Comparison of ENCODE assay signal across 8 cellular contexts in the genomic region with DNA sequence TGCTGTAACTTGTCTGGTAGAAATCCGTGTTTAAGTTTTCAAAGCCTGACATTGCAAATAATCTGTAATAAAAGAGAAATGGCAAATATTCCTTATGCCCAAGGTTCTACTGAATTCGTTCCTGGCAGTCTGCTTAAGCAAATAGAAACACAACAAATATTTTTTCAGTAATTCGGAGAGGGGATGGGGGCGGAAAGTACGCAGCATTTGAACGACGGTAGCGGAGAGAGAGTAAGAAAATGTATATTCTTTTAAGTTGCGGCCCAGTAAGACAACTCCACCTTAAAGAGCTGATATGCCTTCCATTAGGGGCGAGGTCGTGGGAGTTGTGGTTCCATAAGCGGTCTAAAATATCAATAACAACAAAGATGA. TPM values are rescaled to one million over a fixed set of nuclear protein-coding genes. Genes with fewer than 3 reads are reported as not detected.
A peak's percentile ranks its signal among the peaks of the same experiment; 100 is the strongest.
DNase-seq lines count a peak whose midpoint lies in the region; ATAC-seq, FAIRE-seq and TF ChIP-seq lines count a peak whose summit lies in the region.

No MANE protein-coding gene starts in this region.

- H3K27me3 ChIP-seq in HepG2 (ENCODE audit: control insufficient read depth in 1 of 2, insufficient read depth in 2 of 2, low read length in 2 of 2) (peaks cover 0 to 3% of the 10 kb centered on the region in 2 experiments; a peak in 2 of 5 replicates), upper lobe of right lung (no peaks in the 10 kb centered on the region)

- no peaks in the 10 kb centered on the region for H4K20me1 ChIP-seq in HepG2 (ENCODE audit: insufficient read depth, low read length)

- no peak for TF ChIP-seq EP300 in HepG2 (IDR thresholded peaks at IDR 0.05; ENCODE audit: low read depth in 2 of 2, low read length in 2 of 2)
- TF ChIP-seq EP300 in HepG2 (CRISPR knock-in tag; IDR thresholded peaks at IDR 0.05; ENCODE audit: borderline replicate concordance), result no peak

- BruUV-seq in HepG2 (replicated peaks; lab: Mats Ljungman, UMichigan), result TSS peak; percentile 65

- peak overlapping the region; percentile 91 for H3K27ac Mint-ChIP-seq in activated naive CD4-positive, alpha-beta T cell treated with anti-CD3 and anti-CD28 coated beads, Interleukin-2, amount 50 U/mL, for 24 hours
- peak overlapping the region; percentile 91 for H3K27ac Mint-ChIP-seq in activated naive CD8-positive, alpha-beta T cell

- H3K4me3 Mint-ChIP-seq in activated naive CD4-positive, alpha-beta T cell treated with anti-CD3 and anti-CD28 coated beads, Interleukin-2, amount 50 U/mL, for 24 hours, result peak overlapping the region; percentile 100
- H3K4me3 Mint-ChIP-seq in activated naive CD8-positive, alpha-beta T cell, result peak overlapping the region; percentile 98

- FAIRE-seq in HepG2 (lab: Jason Lieb, UNC), result no peak

- TF ChIP-seq POLR2A in HepG2 (IDR thresholded peaks at IDR 0.05; ENCODE audit: insufficient read depth in 1 of 2, low read depth in 2 of 2, low read length in 2 of 2), result no peak

- CTCF ChIA-PET in HepG2 (lab: Yijun Ruan, JAX; ENCODE audit: low intra/inter-chr PET ratio, low total read pairs), result no interaction called here

- peak overlapping the region; percentile 58 for H2AFZ ChIP-seq in HepG2 (ENCODE audit: low read length)

- peaks cover 52% of the 10 kb centered on the region for H3K4me1 Mint-ChIP-seq in activated naive CD4-positive, alpha-beta T cell treated with anti-CD3 and anti-CD28 coated beads, Interleukin-2, amount 50 U/mL, for 24 hours
- H3K4me1 Mint-ChIP-seq in activated naive CD8-positive, alpha-beta T cell (ENCODE audit: low read depth), result peaks cover 54% of the 10 kb centered on the region

- H3K36me3 Mint-ChIP-seq in activated naive CD4-positive, alpha-beta T cell treated with anti-CD3 and anti-CD28 coated beads, Interleukin-2, amount 50 U/mL, for 24 hours, result peaks cover 8% of the 10 kb centered on the region
- H3K36me3 Mint-ChIP-seq in activated naive CD8-positive, alpha-beta T cell, result peaks cover 6% of the 10 kb centered on the region

- intact Hi-C loops in HepG2 (cut with micrococcal nuclease; ENCODE audit: unreplicated experiment) (no loop called here), upper lobe of right lung (cut with DNase I) (no loop called here)

- H3K36me3 ChIP-seq in HepG2 (replicated peaks in 1 of 2; ENCODE audit: control insufficient read depth in 1 of 2, insufficient read depth in 2 of 2, low read length in 2 of 2), result peaks cover 2 to 32% of the 10 kb centered on the region in 2 experiments; a peak in 4 of 5 replicates
- peaks cover 14% of the 10 kb centered on the region for H3K36me3 ChIP-seq in upper lobe of right lung

- H3K9me3 ChIP-seq in HepG2 (ENCODE audit: low read length), result no peaks in the 10 kb centered on the region
- no peaks in the 10 kb centered on the region for H3K9me3 ChIP-seq in upper lobe of right lung

- H3K27me3 Mint-ChIP-seq in activated naive CD4-positive, alpha-beta T cell treated with anti-CD3 and anti-CD28 coated beads, Interleukin-2, amount 50 U/mL, for 24 hours, result no peaks in the 10 kb centered on the region
- H3K27me3 Mint-ChIP-seq in activated naive CD8-positive, alpha-beta T cell, result no peaks in the 10 kb centered on the region

- H3K4me2 ChIP-seq in HepG2 (ENCODE audit: low read depth, low read length), result peak overlapping the region; percentile 72

- H3K27ac ChIP-seq in HepG2 (ENCODE audit: extremely low read length, insufficient read depth, low read length) (peak overlapping the region; percentile 79), upper lobe of right lung (peak overlapping the region; percentile 92)

- POLR2A ChIA-PET in HepG2 (lab: Yijun Ruan, JAX), result interaction anchor here (1.8 kb wide), 1 partner anchor 22 kb away, joined by 6 read pairs; no protein-coding TSS in a partner anchor

- in situ Hi-C loops in HepG2 (cut with HindIII; ENCODE audit: extremely low pct_ligation_motif_present, low pct_unique_long_range_greater_than_20kb), result no loop called here

- TF ChIP-seq RAD21 in HepG2 (CRISPR knock-in tag; IDR thresholded peaks at IDR 0.05), result no peak

- TF ChIP-seq CTCF in HepG2 (CRISPR knock-in tag; IDR thresholded peaks at IDR 0.05), result no peak
- no peak for TF ChIP-seq CTCF in upper lobe of right lung (IDR thresholded peaks at IDR 0.05)
- no peak for TF ChIP-seq CTCF in omental fat pad (IDR thresholded peaks at IDR 0.05)

- peak; percentile 6; the same call in 2 of the 3 replicates for ATAC-seq in HepG2
- no peak for ATAC-seq in upper lobe of right lung
- no peak for ATAC-seq in omental fat pad (ENCODE audit: low FRiP score)

- no peak for DNase-seq in activated naive CD4-positive, alpha-beta T cell treated with Interleukin-2 at 50 U/mL for 16 hours
- DNase-seq in HepG2 (ENCODE audit: low spot score), result no peak
- DNase-seq in upper lobe of right lung, result no peak
- DNase-seq in HuH-7 (ENCODE audit: low spot score), result no peak
- DNase-seq in omental fat pad (ENCODE audit: low spot score), result no peak
- no peak for DNase-seq in NCI-H1436 (lab: John Stamatoyannopoulos, UW)

- no peaks in the 10 kb centered on the region for H3K9me3 Mint-ChIP-seq in activated naive CD4-positive, alpha-beta T cell treated with anti-CD3 and anti-CD28 coated beads, Interleukin-2, amount 50 U/mL, for 24 hours
- no peaks in the 10 kb centered on the region for H3K9me3 Mint-ChIP-seq in activated naive CD8-positive, alpha-beta T cell (ENCODE audit: low read depth)

- H3K79me2 ChIP-seq in HepG2 (ENCODE audit: insufficient read depth, low read length), result peaks cover 33% of the 10 kb centered on the region

- peak overlapping the region; percentile 94 for H3K9ac ChIP-seq in HepG2 (ENCODE audit: insufficient read depth, low read depth, low read length)

- peaks cover 37% of the 10 kb centered on the region for H3K4me1 ChIP-seq in HepG2 (ENCODE audit: insufficient read depth, low read length)
- H3K4me1 ChIP-seq in upper lobe of right lung, result peaks cover 16% of the 10 kb centered on the region

- H3K4me3 ChIP-seq in HepG2 (replicated peaks in 1 of 3; ENCODE audit: insufficient read depth in 1 of 3, low read depth in 2 of 3, low read length in 3 of 3) (peak overlapping the region; percentile 81 to 99 (median 95)), upper lobe of right lung (peak overlapping the region; percentile 86)

- WGBS in HepG2 (ENCODE audit: low lambda C conversion rate), result 2% methylated on average over 12 of the region's 12 CpGs

TF ChIP-seq in HepG2, 621 proteins besides CTCF, POLR2A, EP300 and RAD21 (continues in another document):
- TF ChIP-seq ZNF101 (CRISPR knock-in tag; IDR thresholded peaks at IDR 0.05; ENCODE audit: borderline replicate concordance, low read depth), result no peak
- TF ChIP-seq JUNB (CRISPR knock-in tag; IDR thresholded peaks at IDR 0.05; ENCODE audit: borderline replicate concordance), result no peak

RNA-seq across cellular contexts. Expression of gene YIPF5, which starts 0.6 kb away (rescaled TPM):
- total RNA-seq in HepG2 (2016; rRNA removed; fragmentation: Illumina TruSeq; extraction: Trizol) (59.5 and 73.6 TPM in 2 replicates), upper lobe of right lung (47.6 TPM), omental fat pad (10 to 100 TPM; 30.5 to 45.7 (median 44.7) TPM)
- total RNA-seq in HepG2 (2016; cell fraction: cytosol; rRNA removed; fragmentation: Illumina TruSeq; extraction: Trizol; ENCODE audit: low read depth), result 9.3 TPM in 2 replicates
- 62.8 and 73.7 TPM in 2 replicates for total RNA-seq in HepG2 (2016; cell fraction: insoluble cytoplasmic fraction; rRNA removed; fragmentation: Illumina TruSeq; extraction: Trizol)
- 21.6 and 27.8 TPM in 2 replicates for total RNA-seq in HepG2 (2016; cell fraction: membrane; rRNA removed; fragmentation: Illumina TruSeq; extraction: Trizol)
- 48.7 and 55.1 TPM in 2 replicates for total RNA-seq in HepG2 (2016; cell fraction: nucleus; rRNA removed; fragmentation: Illumina TruSeq; extraction: Trizol)
- polyA plus RNA-seq in HepG2 (2011; rRNA removed), result 47.9 and 61.4 TPM in 2 replicates
- polyA plus RNA-seq in HepG2 (2011; cell fraction: cytosol; rRNA removed), result 44.7 and 74.0 TPM in 2 replicates
- polyA plus RNA-seq in HepG2 (2011; cell fraction: nucleus; rRNA removed), result 17.3 and 17.6 TPM in 2 replicates
- polyA plus RNA-seq in HepG2 (2012), result 46.2 and 51.8 TPM in 2 replicates
- polyA plus RNA-seq in HepG2 (2016; cell fraction: cytosol; fragmentation: Illumina TruSeq; extraction: Trizol; ENCODE audit: low read depth), result 7.7 and 8.4 TPM in 2 replicates
- 49.2 and 50.7 TPM in 2 replicates for polyA plus RNA-seq in HepG2 (2016; cell fraction: insoluble cytoplasmic fraction; fragmentation: Illumina TruSeq; extraction: Trizol; ENCODE audit: low read depth)
- polyA plus RNA-seq in HepG2 (2016; cell fraction: membrane; fragmentation: Illumina TruSeq; extraction: Trizol; ENCODE audit: low read depth), result 12.0 and 16.1 TPM in 2 replicates
- 57.1 and 60.6 TPM in 2 replicates for polyA plus RNA-seq in HepG2 (2016; cell fraction: nucleus; fragmentation: Illumina TruSeq; extraction: Trizol; ENCODE audit: insufficient read depth, low read depth)
- 46.8 and 62.6 TPM in 2 replicates for polyA minus RNA-seq in HepG2 (2011; rRNA and poly(A)+ RNA removed; ENCODE audit: low replicate concordance)
- polyA minus RNA-seq in HepG2 (2011; cell fraction: cytosol; rRNA and poly(A)+ RNA removed), result 40.8 and 45.6 TPM in 2 replicates
- polyA minus RNA-seq in HepG2 (2011; cell fraction: nucleus; rRNA and poly(A)+ RNA removed), result 42.1 and 44.6 TPM in 2 replicates

RNA-seq across cellular contexts. Expression of gene KCTD16, which starts 0.8 kb away (rescaled TPM):
- total RNA-seq in HepG2 (2016; rRNA removed; fragmentation: Illumina TruSeq; extraction: Trizol) (0.02 and 0.06 TPM in 2 replicates), upper lobe of right lung (5.1 TPM), omental fat pad (under 1 TPM in 3 of 4 donors, not detected in 1; 0.09 to 0.19 (median 0.16) TPM)
- total RNA-seq in HepG2 (2016; cell fraction: cytosol; rRNA removed; fragmentation: Illumina TruSeq; extraction: Trizol; ENCODE audit: low read depth), result not detected in 2 replicates
- 0.02 and 0.06 TPM in 2 replicates for total RNA-seq in HepG2 (2016; cell fraction: insoluble cytoplasmic fraction; rRNA removed; fragmentation: Illumina TruSeq; extraction: Trizol)
- 0.03 TPM in 1 of 2 replicates, not detected in the other for total RNA-seq in HepG2 (2016; cell fraction: membrane; rRNA removed; fragmentation: Illumina TruSeq; extraction: Trizol)
- 0.06 TPM in 1 of 2 replicates, not detected in the other for total RNA-seq in HepG2 (2016; cell fraction: nucleus; rRNA removed; fragmentation: Illumina TruSeq; extraction: Trizol)
- polyA plus RNA-seq in HepG2 (2011; rRNA removed), result 0.07 and 0.09 TPM in 2 replicates
- 0.03 and 0.05 TPM in 2 replicates for polyA plus RNA-seq in HepG2 (2011; cell fraction: cytosol; rRNA removed)
- polyA plus RNA-seq in HepG2 (2011; cell fraction: nucleus; rRNA removed), result 0.03 and 0.09 TPM in 2 replicates
- 0.09 and 0.11 TPM in 2 replicates for polyA plus RNA-seq in HepG2 (2012)
- polyA plus RNA-seq in HepG2 (2016; cell fraction: cytosol; fragmentation: Illumina TruSeq; extraction: Trizol; ENCODE audit: low read depth), result not detected in 2 replicates
- not detected in 2 replicates for polyA plus RNA-seq in HepG2 (2016; cell fraction: insoluble cytoplasmic fraction; fragmentation: Illumina TruSeq; extraction: Trizol; ENCODE audit: low read depth)
- not detected in 2 replicates for polyA plus RNA-seq in HepG2 (2016; cell fraction: membrane; fragmentation: Illumina TruSeq; extraction: Trizol; ENCODE audit: low read depth)
- not detected in 2 replicates for polyA plus RNA-seq in HepG2 (2016; cell fraction: nucleus; fragmentation: Illumina TruSeq; extraction: Trizol; ENCODE audit: insufficient read depth, low read depth)
- polyA minus RNA-seq in HepG2 (2011; rRNA and poly(A)+ RNA removed; ENCODE audit: low replicate concordance), result 0.16 and 0.64 TPM in 2 replicates
- polyA minus RNA-seq in HepG2 (2011; cell fraction: cytosol; rRNA and poly(A)+ RNA removed), result under 0.01 and 0.26 TPM in 2 replicates
- 0.90 and 0.99 TPM in 2 replicates for polyA minus RNA-seq in HepG2 (2011; cell fraction: nucleus; rRNA and poly(A)+ RNA removed)
